ENCODE assay signal across 8 cellular contexts in genomic region chr4:162497564-162498167, GRCh38.
DNase-seq lines count a peak whose midpoint lies in the region; ATAC-seq, FAIRE-seq and TF ChIP-seq lines count a peak whose summit lies in the region.

No MANE protein-coding gene starts in this region.

- H4K20me1 ChIP-seq in PC-3 (ENCODE audit: low read length): no peaks in the 10 kb centered on the region
- H4K20me1 ChIP-seq in H1 (replicated peaks in 1 of 2; ENCODE audit: control insufficient read depth in 1 of 2, insufficient read depth in 2 of 2, low read length in 2 of 2): no peaks in the 10 kb centered on the region

- H3K9me3 ChIP-seq in PC-3 (ENCODE audit: low read length) (no peaks in the 10 kb centered on the region), H1 (ENCODE audit: insufficient read depth in 2 of 2, low read depth in 1 of 2, low read length in 1 of 2) (no peaks in the 10 kb centered on the region)

- H3K27ac ChIP-seq in PC-3 (ENCODE audit: low read length): no peak overlapping the region
- no peak overlapping the region for H3K27ac ChIP-seq in H1 (ENCODE audit: low read depth, low read length)

- no peaks in the 10 kb centered on the region for H3K79me2 ChIP-seq in PC-3 (ENCODE audit: low read length)
- H3K79me2 ChIP-seq in H1 (ENCODE audit: control insufficient read depth in 1 of 2, insufficient read depth in 2 of 2, low read length in 2 of 2): no peaks in the 10 kb centered on the region

- TF ChIP-seq EP300 in H1 (IDR thresholded peaks at IDR 0.05; ENCODE audit: borderline replicate concordance in 1 of 2, low read depth in 2 of 2, low read length in 2 of 2): no peak

- H2BK12ac ChIP-seq in H1 (ENCODE audit: low read depth, low read length): no peak overlapping the region

- DNase-seq in ELR (ENCODE audit: low read depth) (peak; percentile 64), PC-3 (peak; percentile 42), H1 (ENCODE audit: low read depth in 1 of 2, low spot score in 2 of 2) (no peak), mesothelial cell of epicardium (ENCODE audit: low spot score in 2 of 2, unreplicated experiment in 2 of 2) (no peak)
- DNase-seq in activated effector memory CD4-positive, alpha-beta T cell treated with anti-CD3 and anti-CD28 coated beads, Interleukin-2, amount 50 U/mL, for 16 hours: no peak

- H3K4me1 Mint-ChIP-seq in mesothelial cell of epicardium: no peaks in the 10 kb centered on the region

- FAIRE-seq in H1 (lab: Jason Lieb, UNC): peak; percentile 82

- H3K4me3 ChIP-seq in PC-3 (ENCODE audit: low read length): no peak overlapping the region
- no peak overlapping the region for H3K4me3 ChIP-seq in H1 (ENCODE audit: extremely low read depth in 1 of 4, insufficient read depth in 2 of 4, low read depth in 3 of 4, low read length in 4 of 4)

- H3K4me3 Mint-ChIP-seq in mesothelial cell of epicardium: no peak overlapping the region

- H2BK15ac ChIP-seq in H1 (ENCODE audit: low read length): no peak overlapping the region

- H3K36me3 Mint-ChIP-seq in mesothelial cell of epicardium: no peaks in the 10 kb centered on the region

- no peak overlapping the region for H3K9ac ChIP-seq in PC-3 (ENCODE audit: low read length)
- H3K9ac ChIP-seq in H1 (replicated peaks in 1 of 4; ENCODE audit: extremely low read depth in 1 of 4, low read depth in 3 of 4, low read length in 3 of 4): no peak overlapping the region

- intact Hi-C loops in PC-3 (cut with micrococcal nuclease): loop anchor here (1.0 to 5.0 kb wide), 5 partner anchors 148 to 1050 kb away; partner anchors contain the start of gene NPY1R

- no peak overlapping the region for H3K4ac ChIP-seq in H1 (replicated peaks; ENCODE audit: insufficient read length, low read depth, low read length)

- H3K56ac ChIP-seq in H1 (replicated peaks; ENCODE audit: insufficient read length, low read depth, low read length): no peak overlapping the region

- no peak overlapping the region for H2BK120ac ChIP-seq in H1 (replicated peaks; ENCODE audit: low read depth, low read length)

- ATAC-seq in GM19351 (IDR thresholded peaks at IDR 0.05; ENCODE audit: unreplicated experiment) (peak; percentile 82), HG03342 (IDR thresholded peaks at IDR 0.05; ENCODE audit: unreplicated experiment) (peak; percentile 80), PC-3 (peak; percentile 38), HG03039 (IDR thresholded peaks at IDR 0.05; ENCODE audit: unreplicated experiment) (no peak)

- CTCF ChIA-PET in PC-3 (lab: Charles Lee) (no interaction called here), H1 (lab: Charles Lee; ENCODE audit: partially characterized antibody) (interaction anchor here (0.6 to 3.6 kb wide), 43 partner anchors 10 to 1151 kb away, joined by 3 to 29 read pairs (median 3); no protein-coding TSS in a partner anchor)

- no peak overlapping the region for H4K5ac ChIP-seq in H1 (ENCODE audit: insufficient read length, low read depth, low read length)

- no peaks in the 10 kb centered on the region for H3K9me3 Mint-ChIP-seq in mesothelial cell of epicardium

- H2BK20ac ChIP-seq in H1 (ENCODE audit: low read length): no peak overlapping the region

- no peak overlapping the region for H2AK5ac ChIP-seq in H1 (ENCODE audit: low read depth, low read length)

- TF ChIP-seq RAD21 in H1 (IDR thresholded peaks at IDR 0.05 in 1 of 2, conservative IDR thresholded peaks at IDR 0.05 in 1 of 2; ENCODE audit: low read depth in 2 of 2, low read length in 2 of 2): peak; percentile 94 to 96

- H3F3A ChIP-seq in PC-3 (ENCODE audit: low read length, unreplicated experiment): no peaks in the 10 kb centered on the region

- H3K9me2 ChIP-seq in PC-3 (replicated peaks; ENCODE audit: low read length): no peaks in the 10 kb centered on the region

- 43% methylated on average over 5 of the region's 5 CpGs; no CpG with 5 or more reads in 1 of the 2 experiments for WGBS in H1 (ENCODE audit: extremely low coverage in 1 of 2, insufficient coverage in 1 of 2, insufficient read length in 1 of 2, insufficient replicate concordance in 2 of 2, low coverage in 1 of 2, low lambda C conversion rate in 2 of 2, missing lambda C conversion rate in 1 of 2), 2 experiments

- H3K18ac ChIP-seq in H1 (ENCODE audit: extremely low read depth, low read length): no peak overlapping the region

- H3K27me3 ChIP-seq in PC-3 (ENCODE audit: low read length) (no peaks in the 10 kb centered on the region), H1 (replicated peaks in 1 of 4; ENCODE audit: control insufficient read depth in 3 of 4, extremely low read depth in 1 of 4, insufficient read depth in 3 of 4, low read length in 3 of 4) (no peaks in the 10 kb centered on the region)

- H3K4me2 ChIP-seq in PC-3 (ENCODE audit: low read length): peak overlapping the region; percentile 8; the same call in 1 of the 2 replicates
- H3K4me2 ChIP-seq in H1 (ENCODE audit: insufficient read depth in 1 of 2, low read depth in 2 of 2, low read length in 2 of 2): no peak overlapping the region

- H3K36me3 ChIP-seq in PC-3 (ENCODE audit: low read depth, low read length): no peaks in the 10 kb centered on the region
- no peaks in the 10 kb centered on the region for H3K36me3 ChIP-seq in H1 (ENCODE audit: control insufficient read depth in 2 of 4, insufficient read depth in 4 of 4, low read length in 3 of 4)

- H3K27ac Mint-ChIP-seq in mesothelial cell of epicardium: no peak overlapping the region

- H2BK5ac ChIP-seq in H1 (ENCODE audit: low read depth, low read length): no peak overlapping the region

- H3K14ac ChIP-seq in H1 (ENCODE audit: insufficient read length): no peak overlapping the region

- H3K23me2 ChIP-seq in H1 (ENCODE audit: low read depth, low read length): no peaks in the 10 kb centered on the region

- H3K79me1 ChIP-seq in H1 (ENCODE audit: low read depth, low read length): no peaks in the 10 kb centered on the region

- H3K4me1 ChIP-seq in PC-3 (ENCODE audit: insufficient read depth, low read length) (no peaks in the 10 kb centered on the region), H1 (replicated peaks in 1 of 4; ENCODE audit: control insufficient read depth in 3 of 4, insufficient read depth in 4 of 4, low read length in 3 of 4) (no peaks in the 10 kb centered on the region)

- BruUV-seq in PC-3 (replicated peaks; lab: Mats Ljungman, UMichigan): no TSS peak

- H3K23ac ChIP-seq in H1 (ENCODE audit: insufficient read length): no peak overlapping the region

- H4K8ac ChIP-seq in H1 (ENCODE audit: extremely low read depth, insufficient read depth, low read length): no peak overlapping the region

- POLR2A ChIA-PET in PC-3 (lab: Charles Lee; ENCODE audit: unreplicated experiment) (no interaction called here), H1 (lab: Charles Lee; ENCODE audit: partially characterized antibody) (no interaction called here)

- TF ChIP-seq CTCF in PC-3 (conservative IDR thresholded peaks at IDR 0.05; ENCODE audit: low read depth, low read length) (peak; percentile 72), H1 (IDR thresholded peaks at IDR 0.05; ENCODE audit: control extremely low read depth in 1 of 3, insufficient read depth in 1 of 3, low read depth in 1 of 3, low read length in 3 of 3) (peak in 2 of 3 experiments; percentile 53 to 61; a peak in 3 of 4 replicates), mesothelial cell of epicardium (IDR thresholded peaks at IDR 0.05; ENCODE audit: unreplicated experiment) (peak; percentile 74)

- no peak overlapping the region for H4K91ac ChIP-seq in H1 (replicated peaks; ENCODE audit: insufficient read length, low read length)

- H2AFZ ChIP-seq in PC-3 (ENCODE audit: low read length) (no peak overlapping the region), H1 (ENCODE audit: low read length) (no peak overlapping the region)

- TF ChIP-seq POLR2A in H1 (IDR thresholded peaks at IDR 0.05; ENCODE audit: control extremely low read depth in 1 of 2, low read depth in 2 of 2, low read length in 2 of 2): no peak

- H3K27me3 Mint-ChIP-seq in mesothelial cell of epicardium (ENCODE audit: low read depth): peaks cover 11% of the 10 kb centered on the region

TF ChIP-seq in H1, 55 proteins besides CTCF, POLR2A, EP300 and RAD21:
- TF ChIP-seq KDM4A (IDR thresholded peaks at IDR 0.05; ENCODE audit: low read depth, low read length, severe bottlenecking) (no peak), CHD2 (IDR thresholded peaks at IDR 0.05; ENCODE audit: low read length) (no peak), BACH1 (IDR thresholded peaks at IDR 0.05; ENCODE audit: low read length) (no peak), CTBP2 (IDR thresholded peaks at IDR 0.05; ENCODE audit: borderline replicate concordance, insufficient read depth, insufficient read length, low read length) (no peak), SRF (IDR thresholded peaks at IDR 0.05; ENCODE audit: low read depth, low read length) (no peak), CEBPB (IDR thresholded peaks at IDR 0.05; ENCODE audit: low read depth, low read length) (peak; percentile 100), RXRA (IDR thresholded peaks at IDR 0.05; ENCODE audit: insufficient read depth, low read depth, low read length) (no peak), TCF12 (IDR thresholded peaks at IDR 0.05; ENCODE audit: low read depth, low read length) (no peak), SP1 (IDR thresholded peaks at IDR 0.05; ENCODE audit: low read depth, low read length) (no peak), TBP (IDR thresholded peaks at IDR 0.05; ENCODE audit: low read depth, low read length) (no peak), TAF7 (optimal IDR thresholded peaks at IDR 0.05; ENCODE audit: borderline replicate concordance, low read depth, low read length) (no peak), TEAD4 (IDR thresholded peaks at IDR 0.05; ENCODE audit: low read depth, low read length) (0 out of 2 replicates have a peak, but pooled peaks have one; percentile 2), CBX8 (IDR thresholded peaks at IDR 0.05; ENCODE audit: borderline replicate concordance, low read depth, low read length) (no peak)

Comparison
In these comparisons a context has a peak if more than half of its experiments do, and no peak if none do; other contexts are left out.
1. DNase-seq: peak in ELR (single experiment) and PC-3 (single experiment); none in H1 (0 of 2), mesothelial cell of epicardium (0 of 2) and activated effector memory CD4-positive, alpha-beta T cell treated with anti-CD3 and anti-CD28 coated beads, Interleukin-2, amount 50 U/mL, for 16 hours (single experiment).
2. Peak in every context shown above with its lines, with median percentiles within 50 percentile points of each other: CTCF ChIP-seq.